ENCODE assay signal across 9 cellular contexts in genomic region chr11:7495997-7496545, GRCh38. TPM values are rescaled to one million over a fixed set of nuclear protein-coding genes. Genes with fewer than 3 reads are reported as not detected.
DNase-seq lines count a peak whose midpoint lies in the region; ATAC-seq, FAIRE-seq and TF ChIP-seq lines count a peak whose summit lies in the region.
"Had no signal": no experiment of that assay in that cellular context is flagged by ENCODE, and none has a peak within 500 bp of the region (broad histone marks: within the 10 kb centered on the region; RNA-seq: fewer than 3 reads in every experiment).

No MANE protein-coding gene starts in this region.

- H2BK12ac ChIP-seq in H9 (ENCODE audit: insufficient read length, low read depth, low read length), result no peak overlapping the region

- no peak for FAIRE-seq in kidney (lab: Jason Lieb, UNC)

- H2AK5ac ChIP-seq in H9 (ENCODE audit: insufficient read length, low read length), result no peak overlapping the region

- H3K9me3 ChIP-seq in H9 (ENCODE audit: control insufficient read depth, low read depth, low read length), result no peaks in the 10 kb centered on the region
- H3K9me3 ChIP-seq in Karpas-422 (ENCODE audit: low read length), result no peaks in the 10 kb centered on the region
- no peaks in the 10 kb centered on the region for H3K9me3 ChIP-seq in mucosa of descending colon
- H3K9me3 ChIP-seq in mammary epithelial cell (replicated peaks; ENCODE audit: insufficient read depth, low read length), result no peaks in the 10 kb centered on the region
- H3K9me3 ChIP-seq in kidney (ENCODE audit: control insufficient read depth in 1 of 2, low read length in 2 of 2), result no peaks in the 10 kb centered on the region

- no peak overlapping the region for H4K8ac ChIP-seq in H9 (replicated peaks; ENCODE audit: insufficient read length, low read depth, low read length)

- no peak for DNase-seq in H9
- DNase-seq in Karpas-422, result peak; percentile 94
- DNase-seq in mucosa of descending colon, result peak in 1 of 3 donors; percentile 9
- no peak for DNase-seq in mammary epithelial cell
- no peak for DNase-seq in kidney
- DNase-seq in dorsolateral prefrontal cortex, result no peak
- DNase-seq in LoVo (ENCODE audit: low spot score), result no peak

- H3K9ac ChIP-seq in H9 (ENCODE audit: extremely low read depth, insufficient read length, low read length), result no peak overlapping the region
- peak overlapping the region; percentile 39; the same call in 1 of the 2 replicates for H3K9ac ChIP-seq in Karpas-422 (ENCODE audit: low read length)
- H3K9ac ChIP-seq in mammary epithelial cell (ENCODE audit: insufficient read depth, low read length), result no peak overlapping the region
- no peak overlapping the region for H3K9ac ChIP-seq in kidney (ENCODE audit: low read length in 2 of 2)

- no peaks in the 10 kb centered on the region for H3K36me3 ChIP-seq in Karpas-422 (ENCODE audit: insufficient read depth, low read length)
- H3K36me3 ChIP-seq in mucosa of descending colon (ENCODE audit: low read depth), result no peaks in the 10 kb centered on the region
- H3K36me3 ChIP-seq in mammary epithelial cell (ENCODE audit: insufficient read depth, low read length), result no peaks in the 10 kb centered on the region
- no peaks in the 10 kb centered on the region for H3K36me3 ChIP-seq in kidney (ENCODE audit: control insufficient read depth in 1 of 2, insufficient read depth in 2 of 2, low read length in 2 of 2)

- H3T11ph ChIP-seq in H9 (ENCODE audit: low read length), result no peak overlapping the region

- H4K20me1 ChIP-seq in H9 (ENCODE audit: control insufficient read depth, insufficient read depth, insufficient read length) (no peaks in the 10 kb centered on the region), Karpas-422 (ENCODE audit: insufficient read depth, low read depth, low read length) (no peaks in the 10 kb centered on the region), mammary epithelial cell (ENCODE audit: insufficient read depth, low read length) (no peaks in the 10 kb centered on the region)

- dilution Hi-C loops in mammary epithelial cell (cut with HindIII; ENCODE audit: low sequenced_read_pairs), result no loop called here

- no peak overlapping the region for H2AFZ ChIP-seq in H9 (ENCODE audit: low read length)
- H2AFZ ChIP-seq in Karpas-422 (ENCODE audit: low read length), result 0 out of 2 replicates have a peak overlapping the region, but pooled peaks have one; percentile 32
- H2AFZ ChIP-seq in mammary epithelial cell (ENCODE audit: low read depth, low read length), result no peak overlapping the region

- H3K27ac ChIP-seq in H9 (ENCODE audit: insufficient read length, low read depth, low read length), result no peak overlapping the region
- peak overlapping the region; percentile 92 for H3K27ac ChIP-seq in Karpas-422 (ENCODE audit: low read length)
- no peak overlapping the region for H3K27ac ChIP-seq in mammary epithelial cell (ENCODE audit: insufficient read depth, low read depth, low read length)
- no peak overlapping the region for H3K27ac ChIP-seq in kidney (ENCODE audit: low read depth in 2 of 2, low read length in 2 of 2)
- H3K27ac ChIP-seq in dorsolateral prefrontal cortex, result no peak overlapping the region

- no peak overlapping the region for H3K23ac ChIP-seq in H9 (ENCODE audit: insufficient read length, low read depth, low read length)

- no peaks in the 10 kb centered on the region for H3K36me3 Mint-ChIP-seq in H9 (ENCODE audit: insufficient read depth in 1 of 3, low read depth in 3 of 3)

- H3K4me3 Mint-ChIP-seq in H9, result no peak overlapping the region
- H3K4me3 Mint-ChIP-seq: neural crest cell had no signal

- H3K4ac ChIP-seq in H9 (ENCODE audit: low read depth, low read length), result no peak overlapping the region

- CTCF ChIA-PET in mammary epithelial cell (lab: Charles Lee; ENCODE audit: low non-redundant PET), result no interaction called here

- in situ Hi-C loops in mammary epithelial cell (cut with MboI; ENCODE audit: low sequenced_read_pairs in 2 of 2), result no loop called here

- H3K4me2 ChIP-seq in H9 (ENCODE audit: insufficient read depth, insufficient read length, low read length) (no peak overlapping the region), Karpas-422 (ENCODE audit: low read depth, low read length, poor library complexity, severe bottlenecking) (peak overlapping the region; percentile 64), mammary epithelial cell (ENCODE audit: insufficient read depth, low read depth, low read length) (no peak overlapping the region)

- H3K4me1 ChIP-seq in H9 (ENCODE audit: insufficient read depth, low read length) (no peaks in the 10 kb centered on the region; the same call in 1 of the 2 replicates), Karpas-422 (ENCODE audit: low read length) (peaks cover 46% of the 10 kb centered on the region), mucosa of descending colon (ENCODE audit: low read depth) (no peaks in the 10 kb centered on the region), mammary epithelial cell (ENCODE audit: insufficient read depth, low read length) (no peaks in the 10 kb centered on the region), kidney (ENCODE audit: control insufficient read depth in 1 of 2, insufficient read depth in 1 of 2, low read depth in 1 of 2, low read length in 2 of 2) (peaks cover 0 to 6% of the 10 kb centered on the region in 2 donors)

- 0 out of 2 replicates have a peak overlapping the region, but pooled peaks have one; percentile 24 for H3K4me3 ChIP-seq in Karpas-422 (ENCODE audit: low read length)
- no peak overlapping the region for H3K4me3 ChIP-seq in mucosa of descending colon
- H3K4me3 ChIP-seq in mammary epithelial cell (replicated peaks in 1 of 3; ENCODE audit: insufficient read depth in 1 of 3, low read depth in 2 of 3, low read length in 3 of 3), result no peak overlapping the region
- H3K4me3 ChIP-seq in kidney (ENCODE audit: low read length in 2 of 2), result no peak overlapping the region
- no peak overlapping the region for H3K4me3 ChIP-seq in dorsolateral prefrontal cortex

- no peaks in the 10 kb centered on the region for H3K9me3 Mint-ChIP-seq in H9
- H3K9me3 Mint-ChIP-seq: neural crest cell had no signal

- no peak overlapping the region for H4K5ac ChIP-seq in H9 (ENCODE audit: insufficient read length, low read depth, low read length)

- peaks cover 2% of the 10 kb centered on the region for H3K23me2 ChIP-seq in H9 (ENCODE audit: insufficient read length, low read depth, low read length, poor library complexity, severe bottlenecking)

- H3K79me2 ChIP-seq in H9 (ENCODE audit: insufficient read depth, low read length) (no peaks in the 10 kb centered on the region), Karpas-422 (ENCODE audit: low read length) (no peaks in the 10 kb centered on the region), mammary epithelial cell (ENCODE audit: insufficient read depth, low read length) (no peaks in the 10 kb centered on the region)

- H4K91ac ChIP-seq in H9 (ENCODE audit: insufficient read length, low read depth, low read length), result no peak overlapping the region

- H3K14ac ChIP-seq in H9 (ENCODE audit: insufficient read depth, low read length), result no peak overlapping the region

- BruUV-seq in mammary epithelial cell (replicated peaks; lab: Mats Ljungman, UMichigan), result no TSS peak

- H2BK15ac ChIP-seq in H9 (ENCODE audit: low read depth, low read length), result no peak overlapping the region

- no peaks in the 10 kb centered on the region for H3K27me3 Mint-ChIP-seq in H9 (ENCODE audit: low read depth)

- no peak overlapping the region for H3K18ac ChIP-seq in H9 (ENCODE audit: insufficient read length, low read depth, low read length)

- no peaks in the 10 kb centered on the region for H3K9me2 ChIP-seq in Karpas-422 (replicated peaks; ENCODE audit: insufficient read depth, low read length)

- TF ChIP-seq CTCF in H9 (conservative IDR thresholded peaks at IDR 0.05) (no peak), mucosa of descending colon (IDR thresholded peaks at IDR 0.05) (no peak), mammary epithelial cell (conservative IDR thresholded peaks at IDR 0.05 in 1 of 2, IDR thresholded peaks at IDR 0.05 in 1 of 2; ENCODE audit: extremely low read depth in 1 of 2, insufficient read depth in 1 of 2, low read depth in 1 of 2, low read length in 2 of 2) (no peak), kidney (IDR thresholded peaks at IDR 0.05; ENCODE audit: borderline replicate concordance, extremely low read depth, insufficient read depth) (no peak), dorsolateral prefrontal cortex (IDR thresholded peaks at IDR 0.05 in 54 of 56, conservative IDR thresholded peaks at IDR 0.05 in 2 of 56; ENCODE audit: low read depth in 1 of 56, partially characterized antibody in 56 of 56) (no peak)

- H3K27ac Mint-ChIP-seq in H9, result peak overlapping the region in 1 of 3 experiments; percentile 6; a peak in 1 of 7 replicates

- H2BK5ac ChIP-seq in H9 (ENCODE audit: insufficient read length, low read length), result no peak overlapping the region

- no CpG with 5 or more reads among the region's 4 CpGs for WGBS in H9 (ENCODE audit: extremely low coverage, insufficient read length, low lambda C conversion rate)
- WGBS in mammary epithelial cell (ENCODE audit: low coverage, missing lambda C conversion rate), result 65% methylated on average over 4 of the region's 4 CpGs

- H3K27me3 ChIP-seq in H9 (ENCODE audit: insufficient read depth, low read length), result no peaks in the 10 kb centered on the region
- no peaks in the 10 kb centered on the region for H3K27me3 ChIP-seq in Karpas-422 (ENCODE audit: low read length)
- no peaks in the 10 kb centered on the region for H3K27me3 ChIP-seq in mammary epithelial cell (ENCODE audit: insufficient read depth, low read length)
- H3K27me3 ChIP-seq in dorsolateral prefrontal cortex, result no peaks in the 10 kb centered on the region

- H3K79me1 ChIP-seq in H9 (ENCODE audit: insufficient read depth, low read depth, low read length, poor library complexity, severe bottlenecking), result no peaks in the 10 kb centered on the region

- ATAC-seq in GM18909 (IDR thresholded peaks at IDR 0.05; ENCODE audit: poor library complexity, unreplicated experiment) (peak; percentile 92), mucosa of descending colon (peak; percentile 69)

- H2BK20ac ChIP-seq in H9 (ENCODE audit: low read depth, low read length, poor library complexity, severe bottlenecking), result no peak overlapping the region

- peaks cover 17 to 20% of the 10 kb centered on the region in 2 experiments for H3K4me1 Mint-ChIP-seq in H9
- H3K4me1 Mint-ChIP-seq: neural crest cell had no signal

- peak overlapping the region; percentile 24 for H3K56ac ChIP-seq in H9 (ENCODE audit: insufficient read length, low read depth, low read length)

- intact Hi-C loops in mucosa of descending colon (cut with DNase I, micrococcal nuclease) (no loop called here), mammary epithelial cell (cut with micrococcal nuclease) (no loop called here), kidney (cut with DNase I) (no loop called here), dorsolateral prefrontal cortex (cut with DNase I) (no loop called here)

- H2BK120ac ChIP-seq in H9 (ENCODE audit: low read depth, low read length, poor library complexity, severe bottlenecking), result no peak overlapping the region

RNA-seq across cellular contexts. Expression of gene OLFML1, which starts 10.8 kb away (rescaled TPM):
- total RNA-seq in H9 (2021), result not detected in 2 replicates
- not detected in 2 replicates for total RNA-seq in Karpas-422 (2014; rRNA removed; shearing (Covaris generic); ENCODE audit: low replicate concordance)
- 10 to 100 TPM in 1 of 3 donors, 1 to 10 TPM in 2; 2.1 to 11.2 (median 5.2) TPM for total RNA-seq in mucosa of descending colon
- total RNA-seq in mammary epithelial cell, result under 1 TPM in 1 of 2 donors, not detected in 1; 0.17 TPM
- polyA plus RNA-seq in mammary epithelial cell, result not detected
- polyA minus RNA-seq in mammary epithelial cell, result not detected
- total RNA-seq in kidney, result 7.6 TPM
- polyA plus RNA-seq in kidney (ENCODE audit: insufficient read depth, low read depth, low replicate concordance), result 8.3 TPM
- total RNA-seq in dorsolateral prefrontal cortex, result 1 to 10 TPM in 70 of 120 experiments, under 1 TPM in 47, not detected in 3; 0.23 to 4.4 (median 1.1) TPM

RNA-seq across cellular contexts. Expression of gene PPFIBP2, which starts 17.7 kb away (rescaled TPM):
- total RNA-seq in H9 (2021), result 4.3 and 8.3 TPM in 2 replicates
- total RNA-seq in Karpas-422 (2014; rRNA removed; shearing (Covaris generic); ENCODE audit: low replicate concordance), result 25.1 and 36.5 TPM in 2 replicates
- 10 to 100 TPM; 40.1 to 83.5 (median 69.2) TPM for total RNA-seq in mucosa of descending colon
- 1 to 10 TPM; 8.3 to 8.4 TPM for total RNA-seq in mammary epithelial cell
- polyA plus RNA-seq in mammary epithelial cell, result 2.5 TPM
- polyA minus RNA-seq in mammary epithelial cell, result 47.1 TPM
- total RNA-seq in kidney, result 31.6 TPM
- 44.4 TPM for polyA plus RNA-seq in kidney (ENCODE audit: insufficient read depth, low read depth, low replicate concordance)
- total RNA-seq in dorsolateral prefrontal cortex, result 100 to 1,000 TPM in 1 of 120 experiments, 10 to 100 TPM in 119; 14.4 to 115 (median 35.6) TPM
